8 cellular contexts compared by ENCODE assay signal in genomic region chr19:52689804-52690394, GRCh38. TPM values are rescaled to one million over a fixed set of nuclear protein-coding genes. Genes with fewer than 3 reads are reported as not detected.
A peak's percentile ranks its signal among the peaks of the same experiment; 100 is the strongest.
DNase-seq lines count a peak whose midpoint lies in the region; ATAC-seq, FAIRE-seq and TF ChIP-seq lines count a peak whose summit lies in the region.

No MANE protein-coding gene starts in this region.

- DNase-seq in AG20443 (ENCODE audit: low spot score): peak; percentile 48
- DNase-seq in HuH-7.5 (ENCODE audit: low spot score): peak; percentile 28
- DNase-seq in activated CD8-positive, alpha-beta T cell treated with anti-CD3 and anti-CD28 coated beads, Interleukin-2, amount 10 ng/mL, durations not matched to agents 7 days and 5 days: no peak
- DNase-seq in endothelial cell of umbilical vein (ENCODE audit: low read depth, low spot score): peak; percentile 42
- DNase-seq in stomach: peak; percentile 28
- no peak for DNase-seq in RCC 7860 (ENCODE audit: low spot score)

- no peak for TF ChIP-seq POLR2A in endothelial cell of umbilical vein (IDR thresholded peaks at IDR 0.05; ENCODE audit: low read depth, low read length)
- TF ChIP-seq POLR2A in stomach (IDR thresholded peaks at IDR 0.05): no peak

- H3K27me3 ChIP-seq in endothelial cell of umbilical vein (ENCODE audit: control insufficient read depth in 2 of 2, insufficient read depth in 2 of 2, low read length in 2 of 2) (no peaks in the 10 kb centered on the region), muscle layer of colon (ENCODE audit: control insufficient read depth in 1 of 2, insufficient read depth in 2 of 2, low read length in 2 of 2) (no peaks in the 10 kb centered on the region), stomach (no peaks in the 10 kb centered on the region)

- FAIRE-seq in endothelial cell of umbilical vein (lab: Jason Lieb, UNC) (peak; percentile 73), RCC 7860 (lab: Jason Lieb, UNC) (no peak)

- TF ChIP-seq CTCF in endothelial cell of umbilical vein (IDR thresholded peaks at IDR 0.05; ENCODE audit: extremely low read depth in 1 of 2, insufficient read depth in 1 of 2, low read depth in 1 of 2, low read length in 2 of 2) (no peak), stomach (IDR thresholded peaks at IDR 0.05) (no peak)

- H3K9me3 Mint-ChIP-seq in activated CD8-positive, alpha-beta T cell treated with anti-CD3 and anti-CD28 coated beads, Interleukin-2, amount 10 ng/mL, durations not matched to agents 7 days and 5 days (ENCODE audit: insufficient read depth): no peaks in the 10 kb centered on the region

- H3K27me3 Mint-ChIP-seq in activated CD8-positive, alpha-beta T cell treated with anti-CD3 and anti-CD28 coated beads, Interleukin-2, amount 10 ng/mL, durations not matched to agents 7 days and 5 days (ENCODE audit: low read depth): no peaks in the 10 kb centered on the region

- 0 to 1% (median 1%) methylated on average over 35 of the region's 35 CpGs for WGBS in stomach, 5 donors

- dilution Hi-C loops in endothelial cell of umbilical vein (cut with MboI; ENCODE audit: extremely low pct_ligation_motif_present, low sequenced_read_pairs): no loop called here

- H3K36me3 ChIP-seq in endothelial cell of umbilical vein (ENCODE audit: control insufficient read depth in 2 of 2, extremely low read depth in 1 of 2, insufficient read depth in 2 of 2, low read length in 2 of 2): no peaks in the 10 kb centered on the region
- H3K36me3 ChIP-seq in muscle layer of colon (ENCODE audit: insufficient read depth, low read length): no peaks in the 10 kb centered on the region
- H3K36me3 ChIP-seq in stomach: peaks cover 0 to 6% (median under 1%) of the 10 kb centered on the region in 4 donors

- TSS peak; percentile 87 for BruUV-seq in endothelial cell of umbilical vein (replicated peaks; lab: Mats Ljungman, UMichigan)

- H3K4me1 ChIP-seq in endothelial cell of umbilical vein (ENCODE audit: control insufficient read depth, extremely low read depth, insufficient read depth, low read length) (peaks cover 9% of the 10 kb centered on the region), muscle layer of colon (ENCODE audit: insufficient read depth, low read length) (peaks cover 14% of the 10 kb centered on the region), stomach (peaks cover 8 to 37% (median 26%) of the 10 kb centered on the region in 4 donors)

- peak overlapping the region; percentile 99 for H3K4me3 Mint-ChIP-seq in activated CD8-positive, alpha-beta T cell treated with anti-CD3 and anti-CD28 coated beads, Interleukin-2, amount 10 ng/mL, durations not matched to agents 7 days and 5 days

- H3K4me3 ChIP-seq in endothelial cell of umbilical vein (replicated peaks in 1 of 3; ENCODE audit: insufficient read depth in 1 of 3, low read depth in 1 of 3, low read length in 3 of 3) (peak overlapping the region; percentile 88 to 97 (median 93)), muscle layer of colon (ENCODE audit: low read depth in 1 of 2, low read length in 2 of 2) (peak overlapping the region; percentile 76 to 91), stomach (peak overlapping the region; percentile 54 to 70 (median 60))

- peak overlapping the region; percentile 100 for H2AFZ ChIP-seq in endothelial cell of umbilical vein (ENCODE audit: low read depth, low read length)

- H4K20me1 ChIP-seq in endothelial cell of umbilical vein (replicated peaks; ENCODE audit: control insufficient read depth, extremely low read depth, insufficient read depth, low read length): no peaks in the 10 kb centered on the region

- TF ChIP-seq EP300 in stomach (IDR thresholded peaks at IDR 0.05): no peak

- H3K9me3 ChIP-seq in endothelial cell of umbilical vein (replicated peaks; ENCODE audit: control insufficient read depth, insufficient read depth, low read length): no peaks in the 10 kb centered on the region
- H3K9me3 ChIP-seq in muscle layer of colon (ENCODE audit: low read length): no peaks in the 10 kb centered on the region
- peaks cover 0 to 9% (median 0%) of the 10 kb centered on the region in 4 donors for H3K9me3 ChIP-seq in stomach

- H3K9ac ChIP-seq in endothelial cell of umbilical vein (replicated peaks; ENCODE audit: extremely low read depth, insufficient read depth, low read length) (peak overlapping the region; percentile 93), muscle layer of colon (ENCODE audit: low read length) (peak overlapping the region; percentile 76)

- peaks cover 38% of the 10 kb centered on the region for H3K36me3 Mint-ChIP-seq in activated CD8-positive, alpha-beta T cell treated with anti-CD3 and anti-CD28 coated beads, Interleukin-2, amount 10 ng/mL, durations not matched to agents 7 days and 5 days (ENCODE audit: low read depth)

- peak; percentile 47 for ATAC-seq in GM19455 (IDR thresholded peaks at IDR 0.05; ENCODE audit: unreplicated experiment)
- peak; percentile 65 for ATAC-seq in activated CD8-positive, alpha-beta T cell treated with anti-CD3 and anti-CD28 coated beads, Interleukin-2, amount 10 ng/mL, durations not matched to agents 7 days and 5 days

- H3K4me2 ChIP-seq in endothelial cell of umbilical vein (ENCODE audit: insufficient read depth, low read length): peak overlapping the region; percentile 91

- CTCF ChIA-PET in activated CD8-positive, alpha-beta T cell treated with anti-CD3 and anti-CD28 coated beads, Interleukin-2, amount 10 ng/mL, durations not matched to agents 7 days and 5 days (lab: Charles Lee): no interaction called here
- CTCF ChIA-PET in endothelial cell of umbilical vein (lab: Charles Lee): no interaction called here

- peaks cover 44% of the 10 kb centered on the region for H3K79me2 ChIP-seq in endothelial cell of umbilical vein (ENCODE audit: control insufficient read depth, insufficient read depth, low read length)

- H3K9me1 ChIP-seq in endothelial cell of umbilical vein (replicated peaks; ENCODE audit: control insufficient read depth, extremely low read depth, insufficient read depth, low read length): no peaks in the 10 kb centered on the region

- peak overlapping the region; percentile 98 for H3K27ac Mint-ChIP-seq in activated CD8-positive, alpha-beta T cell treated with anti-CD3 and anti-CD28 coated beads, Interleukin-2, amount 10 ng/mL, durations not matched to agents 7 days and 5 days

- POLR2A ChIA-PET in activated CD8-positive, alpha-beta T cell treated with anti-CD3 and anti-CD28 coated beads, Interleukin-2, amount 10 ng/mL, durations not matched to agents 7 days and 5 days (lab: Charles Lee): interaction anchor here (0.6 to 1.0 kb wide), 2 partner anchors 7 to 476 kb away, joined by 3 to 5 read pairs; no protein-coding TSS in a partner anchor
- POLR2A ChIA-PET in endothelial cell of umbilical vein (lab: Charles Lee): no interaction called here

- peaks cover 32% of the 10 kb centered on the region for H3K4me1 Mint-ChIP-seq in activated CD8-positive, alpha-beta T cell treated with anti-CD3 and anti-CD28 coated beads, Interleukin-2, amount 10 ng/mL, durations not matched to agents 7 days and 5 days (ENCODE audit: low read depth)

- peak overlapping the region; percentile 88 for H3K27ac ChIP-seq in endothelial cell of umbilical vein (ENCODE audit: insufficient read depth, low read depth, low read length)
- peak overlapping the region; percentile 69 for H3K27ac ChIP-seq in muscle layer of colon (ENCODE audit: low read depth, low read length)
- peak overlapping the region; percentile 46 to 92 (median 88) for H3K27ac ChIP-seq in stomach

- intact Hi-C loops in endothelial cell of umbilical vein (cut with micrococcal nuclease): loop anchor here (1.0 to 5.0 kb wide), 5 partner anchors 45 to 303 kb away; partner anchors contain the start of genes ZNF611, ZNF808 and ZNF83
- intact Hi-C loops in stomach (cut with DNase I; ENCODE audit: low total_unique reads): no loop called here

TF ChIP-seq in endothelial cell of umbilical vein, 7 proteins besides CTCF, POLR2A, EP300 and RAD21 (continues in another document):
- TF ChIP-seq JUN (IDR thresholded peaks at IDR 0.05; ENCODE audit: borderline replicate concordance, insufficient read depth, insufficient read length, low read depth): no peak
- TF ChIP-seq, protein P1, sequence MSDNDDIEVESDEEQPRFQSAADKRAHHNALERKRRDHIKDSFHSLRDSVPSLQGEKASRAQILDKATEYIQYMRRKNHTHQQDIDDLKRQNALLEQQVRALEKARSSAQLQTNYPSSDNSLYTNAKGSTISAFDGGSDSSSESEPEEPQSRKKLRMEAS (IDR thresholded peaks at IDR 0.05; ENCODE audit: insufficient read depth, insufficient read length): no peak
- TF ChIP-seq EZH2 (IDR thresholded peaks at IDR 0.05; ENCODE audit: borderline replicate concordance, low read depth, low read length, severe bottlenecking): no peak
- no peak for TF ChIP-seq GATA2 (IDR thresholded peaks at IDR 0.05; ENCODE audit: insufficient read depth, insufficient read length, low read depth, low read length)
- TF ChIP-seq MYC (IDR thresholded peaks at IDR 0.05; ENCODE audit: low read depth, low read length): no peak

RNA-seq across cellular contexts. Expression of gene ZNF611, which starts 44.9 kb away (rescaled TPM):
- total RNA-seq in activated CD8-positive, alpha-beta T cell treated with anti-CD3 and anti-CD28 coated beads, Interleukin-2, amount 10 ng/mL, durations not matched to agents 7 days and 5 days: 10 to 100 TPM; 38.9 to 41.0 TPM
- total RNA-seq in endothelial cell of umbilical vein (20.0 and 24.2 TPM in 2 replicates), stomach (10 to 100 TPM in 3 of 5 donors, 1 to 10 TPM in 2; 3.6 to 58.5 (median 14.6) TPM)
- polyA plus RNA-seq in endothelial cell of umbilical vein (2.5 and 3.1 TPM in 2 replicates), stomach (1 to 10 TPM; 1.6 to 4.1 (median 2.3) TPM)
- 4.8 and 6.6 TPM in 2 replicates for polyA plus RNA-seq in endothelial cell of umbilical vein (2011; cell fraction: cytosol; rRNA removed)
- 9.1 and 10.3 TPM in 2 replicates for polyA plus RNA-seq in endothelial cell of umbilical vein (2011; cell fraction: nucleus; rRNA removed)
- 4.3 and 8.0 TPM in 2 replicates for polyA plus RNA-seq in endothelial cell of umbilical vein (2012)
- polyA minus RNA-seq in endothelial cell of umbilical vein: 13.3 and 22.2 TPM in 2 replicates
- polyA minus RNA-seq in endothelial cell of umbilical vein (2011; cell fraction: cytosol; rRNA and poly(A)+ RNA removed): 2.9 TPM
- polyA minus RNA-seq in endothelial cell of umbilical vein (2011; cell fraction: nucleus; rRNA and poly(A)+ RNA removed): 8.4 and 17.4 TPM in 2 replicates

RNA-seq across cellular contexts. Expression of gene ZNF83, which starts 51.7 kb away (rescaled TPM):
- total RNA-seq in activated CD8-positive, alpha-beta T cell treated with anti-CD3 and anti-CD28 coated beads, Interleukin-2, amount 10 ng/mL, durations not matched to agents 7 days and 5 days: 10 to 100 TPM; 51.5 to 53.5 TPM
- 39.3 and 41.4 TPM in 2 replicates for total RNA-seq in endothelial cell of umbilical vein
- polyA plus RNA-seq in endothelial cell of umbilical vein: 29.6 and 32.3 TPM in 2 replicates
- polyA plus RNA-seq in endothelial cell of umbilical vein (2011; cell fraction: cytosol; rRNA removed): 9.2 and 15.6 TPM in 2 replicates
- 182 and 211 TPM in 2 replicates for polyA plus RNA-seq in endothelial cell of umbilical vein (2011; cell fraction: nucleus; rRNA removed)
- 25.5 and 30.1 TPM in 2 replicates for polyA plus RNA-seq in endothelial cell of umbilical vein (2012)
- 47.6 and 49.9 TPM in 2 replicates for polyA minus RNA-seq in endothelial cell of umbilical vein
- 12.1 TPM for polyA minus RNA-seq in endothelial cell of umbilical vein (2011; cell fraction: cytosol; rRNA and poly(A)+ RNA removed)
- 43.5 and 71.7 TPM in 2 replicates for polyA minus RNA-seq in endothelial cell of umbilical vein (2011; cell fraction: nucleus; rRNA and poly(A)+ RNA removed)
- total RNA-seq in stomach: 100 to 1,000 TPM in 1 of 5 donors, 10 to 100 TPM in 4; 11.0 to 115 (median 35.8) TPM
- 10 to 100 TPM; 10.3 to 36.5 (median 19.1) TPM for polyA plus RNA-seq in stomach

Comparison
In these comparisons a context has a peak if more than half of its experiments do, and no peak if none do; other contexts are left out.
1. DNase-seq: peak in AG20443 (single experiment), HuH-7.5 (single experiment), endothelial cell of umbilical vein (single experiment) and stomach (single experiment); none in activated CD8-positive, alpha-beta T cell treated with anti-CD3 and anti-CD28 coated beads, Interleukin-2, amount 10 ng/mL, durations not matched to agents 7 days and 5 days (single experiment) and RCC 7860 (single experiment).
2. Peak in every context shown above with its lines, with median percentiles within 50 percentile points of each other: H3K27ac ChIP-seq and H3K4me3 ChIP-seq.